ENCODE assay signal across 24 cellular contexts in the genomic region with DNA sequence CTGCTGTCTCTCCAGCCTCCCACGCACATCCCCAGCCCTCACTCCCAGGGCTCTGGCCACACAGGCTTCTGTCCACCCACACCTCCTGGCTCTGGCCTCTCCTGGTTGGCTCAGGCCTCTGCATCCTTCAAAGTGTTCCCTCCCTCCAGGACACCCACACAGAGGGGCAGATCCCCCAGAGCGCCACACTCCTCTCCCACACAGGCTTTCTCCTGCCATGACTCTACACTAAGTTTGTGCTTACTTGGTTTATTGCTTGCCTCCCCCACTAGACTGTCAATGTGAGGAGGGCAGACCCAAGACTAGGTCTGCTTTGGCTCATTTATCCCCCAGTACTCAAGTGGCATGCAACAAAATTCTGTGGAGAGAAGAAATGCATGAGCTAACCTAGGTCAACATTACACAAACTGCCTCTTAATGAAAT.
A peak's percentile ranks its signal among the peaks of the same experiment; 100 is the strongest.
DNase-seq lines count a peak whose midpoint lies in the region; ATAC-seq, FAIRE-seq and TF ChIP-seq lines count a peak whose summit lies in the region.
"Had no signal": no experiment of that assay in that cellular context is flagged by ENCODE, and none has a peak within 500 bp of the region (broad histone marks: within the 10 kb centered on the region; RNA-seq: fewer than 3 reads in every experiment).

No MANE protein-coding gene starts in this region.

- no peak overlapping the region for H3K27ac ChIP-seq in GM23338 (ENCODE audit: low read depth)
- peak overlapping the region; percentile 63 for H3K27ac ChIP-seq in astrocyte (ENCODE audit: low read depth, low read length)
- peak overlapping the region; percentile 45 for H3K27ac ChIP-seq in smooth muscle cell (ENCODE audit: low read depth)
- H3K27ac ChIP-seq in Peyer's patch = no peak overlapping the region
- H3K27ac ChIP-seq: foreskin keratinocyte, SJSA1 had no signal

- H3K79me2 ChIP-seq in GM23338 (replicated peaks; ENCODE audit: insufficient read depth) = no peaks in the 10 kb centered on the region
- no peaks in the 10 kb centered on the region for H3K79me2 ChIP-seq in astrocyte (ENCODE audit: insufficient read depth, low read length)
- H3K79me2 ChIP-seq in smooth muscle cell (ENCODE audit: low read depth) = no peaks in the 10 kb centered on the region

- H3K4me1 ChIP-seq in GM23338 (ENCODE audit: insufficient read depth) (peaks cover 7% of the 10 kb centered on the region; the same call in 1 of the 2 replicates), astrocyte (ENCODE audit: insufficient read depth, low read length) (peaks cover 43% of the 10 kb centered on the region), smooth muscle cell (ENCODE audit: low read depth) (peaks cover 3% of the 10 kb centered on the region), Peyer's patch (no peaks in the 10 kb centered on the region)
- H3K4me1 ChIP-seq: Caco-2, foreskin keratinocyte, SJSA1 had no signal

- H3K36me3 ChIP-seq in GM23338 (ENCODE audit: insufficient read depth) = no peaks in the 10 kb centered on the region
- no peaks in the 10 kb centered on the region for H3K36me3 ChIP-seq in astrocyte (ENCODE audit: insufficient read depth, low read length)
- no peaks in the 10 kb centered on the region for H3K36me3 ChIP-seq in kidney epithelial cell (ENCODE audit: control insufficient read depth, insufficient read depth, low read length)
- no peaks in the 10 kb centered on the region for H3K36me3 ChIP-seq in smooth muscle cell (ENCODE audit: low read depth)
- no peaks in the 10 kb centered on the region for H3K36me3 ChIP-seq in Peyer's patch
- H3K36me3 ChIP-seq: SJSA1 had no signal

- no peak overlapping the region for H3K4me2 ChIP-seq in GM23338
- H3K4me2 ChIP-seq in astrocyte (ENCODE audit: low read length) = peak overlapping the region; percentile 57
- H3K4me2 ChIP-seq in smooth muscle cell = peak overlapping the region; percentile 41

- H3K27me3 ChIP-seq in GM23338 (ENCODE audit: insufficient read depth) (no peaks in the 10 kb centered on the region), astrocyte (ENCODE audit: insufficient read depth, low read length) (no peaks in the 10 kb centered on the region), kidney epithelial cell (ENCODE audit: control insufficient read depth, insufficient read depth, low read length) (no peaks in the 10 kb centered on the region), smooth muscle cell (ENCODE audit: low read depth) (no peaks in the 10 kb centered on the region), Peyer's patch (no peaks in the 10 kb centered on the region)
- H3K27me3 ChIP-seq: foreskin keratinocyte, SJSA1 had no signal

- peaks cover 8% of the 10 kb centered on the region; the same call in 2 of the 3 replicates for H3K4me1 Mint-ChIP-seq in GM23338
- peaks cover 31% of the 10 kb centered on the region for H3K4me1 Mint-ChIP-seq in astrocyte (ENCODE audit: low read depth, unreplicated experiment)
- H3K4me1 Mint-ChIP-seq in activated naive CD8-positive, alpha-beta T cell treated with anti-CD3 and anti-CD28 coated beads, Interleukin-2, amount 50 U/mL, for 24 hours = peaks cover 10% of the 10 kb centered on the region
- H3K4me1 Mint-ChIP-seq: activated B cell treated with CpG ODN at 0.5 μM for 24 hours had no signal

- DNase-seq in GM23338 (ENCODE audit: low spot score) (no peak), astrocyte (ENCODE audit: low read depth) (peak; percentile 74), kidney epithelial cell (ENCODE audit: low read depth) (peak; percentile 39), smooth muscle cell (lab: John Stamatoyannopoulos, UW; ENCODE audit: unreplicated experiment) (no peak), islet precursor cell (no peak), Peyer's patch (no peak)
- no peak for DNase-seq in activated naive CD8-positive, alpha-beta T cell treated with anti-CD3 and anti-CD28 coated beads, Interleukin-2, amount 50 U/mL, for 24 hours
- DNase-seq: activated B cell treated with CpG ODN at 0.5 μM for 24 hours; activated CD4-positive, alpha-beta memory T cell treated with anti-CD3 and anti-CD28 coated beads for 36 hours; activated gamma-delta T cell treated with Interleukin-2 at 50 U/mL for 16 hours; activated T-cell treated with anti-CD3 and anti-CD28 coated beads for 4 hours; AML-193; amygdala; Caco-2; foreskin keratinocyte; GOT3; hypothalamus; MM.1S; NCI-H146; NCI-H748 treated with DMSO at 0.1 percent for 48 hours; retina had no signal

- no peak for TF ChIP-seq CTCF in GM23338 (conservative IDR thresholded peaks at IDR 0.05; ENCODE audit: low read depth in 2 of 2)
- TF ChIP-seq CTCF in astrocyte (IDR thresholded peaks at IDR 0.05; ENCODE audit: insufficient read depth, low read depth, low read length) = no peak
- no peak for TF ChIP-seq CTCF in kidney epithelial cell (IDR thresholded peaks at IDR 0.05; ENCODE audit: insufficient read depth, low read length, poor library complexity, severe bottlenecking)
- TF ChIP-seq CTCF in smooth muscle cell (IDR thresholded peaks at IDR 0.05; ENCODE audit: borderline replicate concordance, insufficient read depth, poor library complexity, severe bottlenecking) = no peak
- TF ChIP-seq CTCF in Peyer's patch (IDR thresholded peaks at IDR 0.05) = no peak

- H3K27ac Mint-ChIP-seq in GM23338 = peak overlapping the region; percentile 61; the same call in 1 of the 2 replicates
- peak overlapping the region; percentile 78 for H3K27ac Mint-ChIP-seq in astrocyte (ENCODE audit: unreplicated experiment)
- H3K27ac Mint-ChIP-seq in activated naive CD8-positive, alpha-beta T cell treated with anti-CD3 and anti-CD28 coated beads, Interleukin-2, amount 50 U/mL, for 24 hours = no peak overlapping the region
- H3K27ac Mint-ChIP-seq: activated B cell treated with CpG ODN at 0.5 μM for 24 hours; activated CD4-positive, alpha-beta memory T cell treated with anti-CD3 and anti-CD28 coated beads for 36 hours; mesothelial cell of epicardium had no signal

- no peak overlapping the region for H3K4me3 ChIP-seq in GM23338
- no peak overlapping the region for H3K4me3 ChIP-seq in astrocyte (ENCODE audit: insufficient read depth, low read depth, low read length)
- H3K4me3 ChIP-seq in kidney epithelial cell (ENCODE audit: low read depth, low read length) = no peak overlapping the region
- H3K4me3 ChIP-seq in smooth muscle cell = no peak overlapping the region
- H3K4me3 ChIP-seq in Peyer's patch = no peak overlapping the region
- H3K4me3 ChIP-seq: SJSA1 had no signal

- 34% methylated on average over 2 of the region's 2 CpGs for WGBS in smooth muscle cell (ENCODE audit: low lambda C conversion rate)

- no peaks in the 10 kb centered on the region for H3K36me3 Mint-ChIP-seq in GM23338 (ENCODE audit: low read depth)
- H3K36me3 Mint-ChIP-seq in astrocyte (ENCODE audit: low read depth, unreplicated experiment) = no peaks in the 10 kb centered on the region
- no peaks in the 10 kb centered on the region for H3K36me3 Mint-ChIP-seq in activated naive CD8-positive, alpha-beta T cell treated with anti-CD3 and anti-CD28 coated beads, Interleukin-2, amount 50 U/mL, for 24 hours (ENCODE audit: low read depth)
- H3K36me3 Mint-ChIP-seq: activated CD4-positive, alpha-beta memory T cell treated with anti-CD3 and anti-CD28 coated beads for 36 hours; mesothelial cell of epicardium had no signal

- no peaks in the 10 kb centered on the region; the same call in 1 of the 2 replicates for H4K20me1 ChIP-seq in GM23338 (replicated peaks; ENCODE audit: insufficient read depth)
- H4K20me1 ChIP-seq in astrocyte (ENCODE audit: insufficient read depth, low read length) = no peaks in the 10 kb centered on the region
- no peaks in the 10 kb centered on the region for H4K20me1 ChIP-seq in smooth muscle cell (ENCODE audit: low read depth)

- no peaks in the 10 kb centered on the region for H3K9me2 ChIP-seq in GM23338 (ENCODE audit: insufficient read depth)

- no peaks in the 10 kb centered on the region for H3K9me3 ChIP-seq in astrocyte (ENCODE audit: insufficient read depth, low read depth, low read length)
- H3K9me3 ChIP-seq in smooth muscle cell (replicated peaks; ENCODE audit: low read depth) = no peaks in the 10 kb centered on the region
- no peaks in the 10 kb centered on the region for H3K9me3 ChIP-seq in Peyer's patch
- H3K9me3 ChIP-seq: Caco-2 had no signal

- H3K9ac ChIP-seq in astrocyte (ENCODE audit: low read length) = peak overlapping the region; percentile 5
- H3K9ac ChIP-seq in smooth muscle cell (ENCODE audit: low read depth) = no peak overlapping the region

- H3K9me3 Mint-ChIP-seq in GM23338 (no peaks in the 10 kb centered on the region), astrocyte (ENCODE audit: unreplicated experiment) (no peaks in the 10 kb centered on the region)
- H3K9me3 Mint-ChIP-seq in activated naive CD8-positive, alpha-beta T cell treated with anti-CD3 and anti-CD28 coated beads, Interleukin-2, amount 50 U/mL, for 24 hours = no peaks in the 10 kb centered on the region
- H3K9me3 Mint-ChIP-seq: activated B cell treated with CpG ODN at 0.5 μM for 24 hours; activated CD4-positive, alpha-beta memory T cell treated with anti-CD3 and anti-CD28 coated beads for 36 hours; mesothelial cell of epicardium had no signal

- H2AFZ ChIP-seq in GM23338 (no peak overlapping the region), astrocyte (ENCODE audit: low read depth, low read length) (no peak overlapping the region), smooth muscle cell (ENCODE audit: low read depth) (no peak overlapping the region)

- no peak for FAIRE-seq in astrocyte (lab: Jason Lieb, UNC)
- FAIRE-seq: colon had no signal

- H3K27me3 Mint-ChIP-seq in GM23338 (ENCODE audit: insufficient read depth, low read depth, poor library complexity) = peaks cover 11% of the 10 kb centered on the region
- H3K27me3 Mint-ChIP-seq in astrocyte (ENCODE audit: low read depth, unreplicated experiment) = peaks cover 10% of the 10 kb centered on the region
- peaks cover 31% of the 10 kb centered on the region for H3K27me3 Mint-ChIP-seq in activated naive CD8-positive, alpha-beta T cell treated with anti-CD3 and anti-CD28 coated beads, Interleukin-2, amount 50 U/mL, for 24 hours

- TF ChIP-seq POLR2A in Peyer's patch (IDR thresholded peaks at IDR 0.05) = no peak

- peak; percentile 46; the same call in 2 of the 3 replicates for ATAC-seq in GM23338
- ATAC-seq in activated naive CD8-positive, alpha-beta T cell treated with anti-CD3 and anti-CD28 coated beads, Interleukin-2, amount 50 U/mL, for 24 hours = no peak
- ATAC-seq: foreskin keratinocyte had no signal

- H3K4me3 Mint-ChIP-seq in GM23338 (no peak overlapping the region), astrocyte (ENCODE audit: unreplicated experiment) (peak overlapping the region; percentile 67)
- no peak overlapping the region for H3K4me3 Mint-ChIP-seq in activated naive CD8-positive, alpha-beta T cell treated with anti-CD3 and anti-CD28 coated beads, Interleukin-2, amount 50 U/mL, for 24 hours
- H3K4me3 Mint-ChIP-seq: activated B cell treated with CpG ODN at 0.5 μM for 24 hours; activated CD4-positive, alpha-beta memory T cell treated with anti-CD3 and anti-CD28 coated beads for 36 hours; mesothelial cell of epicardium had no signal

- H3F3A ChIP-seq in GM23338 (replicated peaks; ENCODE audit: low read depth) (no peaks in the 10 kb centered on the region), smooth muscle cell (ENCODE audit: low read depth) (no peaks in the 10 kb centered on the region)

Comparison
In these comparisons a context has a peak if more than half of its experiments do, and no peak if none do; other contexts are left out.
1. DNase-seq: peak in astrocyte (single experiment) and kidney epithelial cell (single experiment); none in GM23338 (single experiment), smooth muscle cell (single experiment), activated naive CD8-positive, alpha-beta T cell treated with anti-CD3 and anti-CD28 coated beads, Interleukin-2, amount 50 U/mL, for 24 hours (single experiment), islet precursor cell (single experiment) and Peyer's patch (0 of 3).
2. H3K27ac ChIP-seq: peak in astrocyte (single experiment) and smooth muscle cell (single experiment); none in GM23338 (single experiment) and Peyer's patch (0 of 4).